Comparison of ENCODE assay signal across 20 cellular contexts in the genomic region with DNA sequence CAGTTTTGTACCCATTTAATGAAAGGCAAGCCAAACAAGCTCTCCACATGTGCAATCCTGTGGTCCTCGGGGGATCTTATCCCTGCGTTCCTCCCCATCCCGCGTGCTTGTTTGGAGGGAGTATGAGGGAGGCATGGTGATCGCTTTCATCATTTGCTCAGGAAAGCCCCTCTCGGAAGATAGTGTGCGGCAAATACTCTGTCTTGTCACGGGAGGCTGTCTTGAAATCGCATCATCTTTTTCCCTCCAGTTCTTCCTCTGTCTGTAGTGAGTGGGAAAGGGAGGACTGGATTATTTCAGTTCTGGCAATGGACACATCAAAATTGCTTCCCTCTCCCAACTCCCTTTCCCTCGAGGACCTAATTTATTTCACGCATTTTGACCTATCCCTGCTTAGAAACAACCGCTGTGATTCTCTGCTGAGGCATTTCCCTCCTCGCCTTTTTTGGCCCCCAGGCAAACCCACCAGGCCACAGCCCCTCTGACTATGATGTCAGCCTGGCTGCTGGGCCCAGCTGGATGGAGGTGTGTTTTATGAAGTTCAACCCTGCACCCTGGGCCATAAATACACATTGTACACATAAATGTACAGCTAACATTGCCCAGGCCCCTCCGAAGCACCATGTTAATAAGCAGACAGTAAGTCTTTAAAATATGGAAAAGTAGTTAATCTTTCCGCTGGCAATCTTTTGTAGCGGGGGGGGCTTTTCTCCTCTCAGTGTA.
DNase-seq lines count a peak whose midpoint lies in the region; TF ChIP-seq lines count a peak whose summit lies in the region.
"Had no signal": no experiment of that assay in that cellular context is flagged by ENCODE, and none has a peak within 500 bp of the region (broad histone marks: within the 10 kb centered on the region; RNA-seq: fewer than 3 reads in every experiment).

No MANE protein-coding gene starts in this region.

- H3K79me1 ChIP-seq in trophoblast cell (ENCODE audit: low read length) = peaks cover 29% of the 10 kb centered on the region

- peak overlapping the region; percentile 73 for H2BK5ac ChIP-seq in trophoblast cell (ENCODE audit: low read depth, low read length, poor library complexity)

- H3K27ac ChIP-seq in trophoblast cell (ENCODE audit: low read depth, low read length) (peak overlapping the region; percentile 98), dorsolateral prefrontal cortex (no peak overlapping the region)
- H3K27ac ChIP-seq: PC-9, SJSA1 had no signal

- H3K27me3 ChIP-seq in trophoblast cell (ENCODE audit: insufficient read depth, low read length) = no peaks in the 10 kb centered on the region
- no peaks in the 10 kb centered on the region for H3K27me3 ChIP-seq in dorsolateral prefrontal cortex
- H3K27me3 ChIP-seq: SJSA1 had no signal

- DNase-seq in EH (ENCODE audit: low read depth) = peak; percentile 17
- DNase-seq in RPMI7951 (ENCODE audit: low read depth) = peak; percentile 97
- peak; percentile 60 for DNase-seq in fibroblast of villous mesenchyme (ENCODE audit: low read depth)
- no peak for DNase-seq in trophoblast cell
- DNase-seq in dorsolateral prefrontal cortex = no peak
- DNase-seq in NCI-H345 (lab: John Stamatoyannopoulos, UW) = no peak
- DNase-seq in stimulated activated naive CD4-positive, alpha-beta T cell treated with Interleukin-2 at 50 U/mL for 16 hours (lab: John Stamatoyannopoulos, UW) = no peak
- DNase-seq in DMS 273 treated with DMSO at 0.1 percent for 48 hours (lab: John Stamatoyannopoulos, UW) = no peak
- DNase-seq: 8988T; CD8-positive, alpha-beta T cell; DND-41; KBM-7; NCI-H1417 treated with DMSO at 0.1 percent for 48 hours; NCI-H2029; NCI-H2171; NCI-H510A treated with DMSO at 0.1 percent for 48 hours; NCI-H82; PC-9 had no signal

- H3K18ac ChIP-seq in trophoblast cell (ENCODE audit: low read length) = peak overlapping the region; percentile 45

- no peak overlapping the region for H3K4me3 ChIP-seq in fibroblast of villous mesenchyme (ENCODE audit: low read depth, low read length)
- no peak overlapping the region for H3K4me3 ChIP-seq in trophoblast cell (ENCODE audit: low read depth, low read length)
- no peak overlapping the region for H3K4me3 ChIP-seq in dorsolateral prefrontal cortex
- H3K4me3 ChIP-seq: HAP-1, PC-9, SJSA1 had no signal

- no peak overlapping the region for H2AFZ ChIP-seq in trophoblast cell (ENCODE audit: insufficient read depth, low read length, poor library complexity)
- H2AFZ ChIP-seq: PC-9 had no signal

- no peak overlapping the region for H2AK5ac ChIP-seq in trophoblast cell (ENCODE audit: low read length)

- H3K4ac ChIP-seq in trophoblast cell (ENCODE audit: low read depth, low read length) = no peak overlapping the region

- H3K14ac ChIP-seq in trophoblast cell (ENCODE audit: low read length) = peak overlapping the region; percentile 38

- intact Hi-C loops in dorsolateral prefrontal cortex (cut with DNase I) = no loop called here

- no peaks in the 10 kb centered on the region for H3K36me3 ChIP-seq in trophoblast cell (ENCODE audit: control insufficient read depth in 1 of 2, insufficient read depth in 2 of 2, low read length in 2 of 2)
- H3K36me3 ChIP-seq: HAP-1, SJSA1 had no signal

- H4K12ac ChIP-seq in trophoblast cell (ENCODE audit: low read depth, low read length) = peak overlapping the region; percentile 24

- peak overlapping the region; percentile 15 for H4K8ac ChIP-seq in trophoblast cell (ENCODE audit: low read depth, low read length)

- H3K9ac ChIP-seq in trophoblast cell (ENCODE audit: low read length) = no peak overlapping the region

- TF ChIP-seq CTCF in fibroblast of villous mesenchyme (IDR thresholded peaks at IDR 0.05; ENCODE audit: insufficient read depth, low read depth, low read length) = no peak
- TF ChIP-seq CTCF in dorsolateral prefrontal cortex (IDR thresholded peaks at IDR 0.05 in 54 of 56, conservative IDR thresholded peaks at IDR 0.05 in 2 of 56; ENCODE audit: low read depth in 1 of 56, partially characterized antibody in 56 of 56) = no peak

- WGBS in trophoblast cell (ENCODE audit: extremely low coverage, insufficient coverage, insufficient read length) = no CpG with 5 or more reads among the region's 16 CpGs

- peak overlapping the region; percentile 100 for H2BK120ac ChIP-seq in trophoblast cell (ENCODE audit: insufficient read depth, low read length, poor library complexity)

- H3K23ac ChIP-seq in trophoblast cell (ENCODE audit: low read length) = no peak overlapping the region

- H3K4me1 ChIP-seq in trophoblast cell (ENCODE audit: control insufficient read depth in 1 of 2, insufficient read depth in 2 of 2, low read length in 2 of 2) = peaks cover 11 to 21% of the 10 kb centered on the region in 2 experiments

- peak overlapping the region; percentile 100 for H4K91ac ChIP-seq in trophoblast cell (ENCODE audit: low read depth, low read length)

- peak overlapping the region; percentile 92 for H2BK12ac ChIP-seq in trophoblast cell (ENCODE audit: low read length)

- peaks cover 2% of the 10 kb centered on the region for H3K79me2 ChIP-seq in trophoblast cell (ENCODE audit: control insufficient read depth, insufficient read depth, low read length, poor library complexity)

- no peaks in the 10 kb centered on the region for H3K9me3 ChIP-seq in trophoblast cell (ENCODE audit: insufficient read depth, low read depth, low read length)
- H3K9me3 ChIP-seq: HAP-1, SJSA1 had no signal

- H3K4me2 ChIP-seq in trophoblast cell (ENCODE audit: low read length) = peak overlapping the region; percentile 17
- H3K4me2 ChIP-seq: PC-9 had no signal

Comparison
In these comparisons a context has a peak if more than half of its experiments do, and no peak if none do; other contexts are left out.
1. DNase-seq: peak in EH (single experiment), RPMI7951 (single experiment) and fibroblast of villous mesenchyme (single experiment); none in trophoblast cell (0 of 2), dorsolateral prefrontal cortex (0 of 10), NCI-H345 (single experiment), stimulated activated naive CD4-positive, alpha-beta T cell treated with Interleukin-2 at 50 U/mL for 16 hours (single experiment) and DMS 273 treated with DMSO at 0.1 percent for 48 hours (single experiment).